20 cellular contexts compared by ENCODE assay signal in the genomic region with DNA sequence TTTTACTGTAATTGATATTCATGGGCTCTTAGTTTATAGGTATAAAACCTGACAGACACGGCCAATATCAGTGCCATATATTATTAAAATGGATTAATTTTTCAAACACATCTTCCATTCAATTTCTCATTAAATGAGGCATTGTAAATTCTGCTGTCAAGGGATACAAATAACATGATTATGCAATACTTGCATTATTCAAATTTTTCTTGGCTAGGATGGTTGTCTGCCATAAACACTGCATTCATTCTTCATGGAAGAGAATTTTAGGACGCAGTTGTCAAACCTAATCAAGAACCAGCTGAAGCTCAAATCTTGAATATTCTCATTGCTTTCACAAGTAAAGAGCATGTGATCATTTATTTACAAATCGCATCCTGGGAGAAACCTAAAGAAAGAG.
DNase-seq lines count a peak whose midpoint lies in the region; ATAC-seq, FAIRE-seq and TF ChIP-seq lines count a peak whose summit lies in the region.
"Had no signal": no experiment of that assay in that cellular context is flagged by ENCODE, and none has a peak within 500 bp of the region (broad histone marks: within the 10 kb centered on the region; RNA-seq: fewer than 3 reads in every experiment).

No MANE protein-coding gene starts in this region.

- H3K36me3 Mint-ChIP-seq in GM23338 (ENCODE audit: low read depth): no peaks in the 10 kb centered on the region
- H3K36me3 Mint-ChIP-seq: CD8-positive, alpha-beta T cell had no signal

- TF ChIP-seq EP300 in HepG2 (IDR thresholded peaks at IDR 0.05; ENCODE audit: low read depth in 2 of 2, low read length in 2 of 2) (no peak), HepG2 (CRISPR knock-in tag; IDR thresholded peaks at IDR 0.05; ENCODE audit: borderline replicate concordance) (no peak)

- H3K4me1 ChIP-seq in HepG2 (ENCODE audit: insufficient read depth, low read length) (peaks cover 3% of the 10 kb centered on the region; the same call in 1 of the 2 replicates), right lobe of liver (no peaks in the 10 kb centered on the region), GM23338 (ENCODE audit: insufficient read depth) (no peaks in the 10 kb centered on the region), smooth muscle cell (ENCODE audit: low read depth) (peaks cover 10% of the 10 kb centered on the region)
- H3K4me1 ChIP-seq: BLaER1 treated with 17β-estradiol and CSF1 and Interleukin-3, amounts not matched to agents 10 nM and 100 nM had no signal

- intact Hi-C loops in HepG2 (cut with micrococcal nuclease; ENCODE audit: unreplicated experiment) (no loop called here), right lobe of liver (cut with DNase I) (no loop called here)

- H3K27me3 ChIP-seq in HepG2 (ENCODE audit: control insufficient read depth in 1 of 2, insufficient read depth in 2 of 2, low read length in 2 of 2) (no peaks in the 10 kb centered on the region), right lobe of liver (no peaks in the 10 kb centered on the region), GM23338 (ENCODE audit: insufficient read depth) (no peaks in the 10 kb centered on the region), smooth muscle cell (ENCODE audit: low read depth) (no peaks in the 10 kb centered on the region)
- H3K27me3 ChIP-seq: BLaER1 treated with 17β-estradiol and CSF1 and Interleukin-3, amounts not matched to agents 10 nM and 100 nM had no signal

- no peak for FAIRE-seq in HepG2 (lab: Jason Lieb, UNC)
- FAIRE-seq: GM12891, GM19239, H54 had no signal

- H3F3A ChIP-seq in GM23338 (replicated peaks; ENCODE audit: low read depth) (no peaks in the 10 kb centered on the region), smooth muscle cell (ENCODE audit: low read depth) (no peaks in the 10 kb centered on the region)

- H2AFZ ChIP-seq in HepG2 (ENCODE audit: low read length) (no peak overlapping the region), GM23338 (no peak overlapping the region), smooth muscle cell (ENCODE audit: low read depth) (no peak overlapping the region)

- H3K79me2 ChIP-seq in HepG2 (ENCODE audit: insufficient read depth, low read length) (no peaks in the 10 kb centered on the region), GM23338 (replicated peaks; ENCODE audit: insufficient read depth) (no peaks in the 10 kb centered on the region), smooth muscle cell (ENCODE audit: low read depth) (no peaks in the 10 kb centered on the region)

- TF ChIP-seq POLR2A in HepG2 (IDR thresholded peaks at IDR 0.05; ENCODE audit: insufficient read depth in 1 of 2, low read depth in 2 of 2, low read length in 2 of 2) (no peak), right lobe of liver (IDR thresholded peaks at IDR 0.05) (no peak)

- H3K9me3 Mint-ChIP-seq in GM23338: no peaks in the 10 kb centered on the region

- H3K9me3 ChIP-seq in HepG2 (ENCODE audit: low read length) (no peaks in the 10 kb centered on the region), right lobe of liver (no peaks in the 10 kb centered on the region), smooth muscle cell (replicated peaks; ENCODE audit: low read depth) (no peaks in the 10 kb centered on the region)
- H3K9me3 ChIP-seq: BLaER1 treated with 17β-estradiol and CSF1 and Interleukin-3, amounts not matched to agents 10 nM and 100 nM had no signal

- TF ChIP-seq CTCF in HepG2 (CRISPR knock-in tag; IDR thresholded peaks at IDR 0.05): no peak
- no peak for TF ChIP-seq CTCF in right lobe of liver (IDR thresholded peaks at IDR 0.05)
- TF ChIP-seq CTCF in choroid plexus epithelial cell (conservative IDR thresholded peaks at IDR 0.05; ENCODE audit: low read depth, low read length): no peak
- TF ChIP-seq CTCF in GM23338 (conservative IDR thresholded peaks at IDR 0.05; ENCODE audit: low read depth in 2 of 2): no peak
- no peak for TF ChIP-seq CTCF in smooth muscle cell (IDR thresholded peaks at IDR 0.05; ENCODE audit: borderline replicate concordance, insufficient read depth, poor library complexity, severe bottlenecking)

- H3K36me3 ChIP-seq in HepG2 (replicated peaks in 1 of 2; ENCODE audit: control insufficient read depth in 1 of 2, insufficient read depth in 2 of 2, low read length in 2 of 2) (no peaks in the 10 kb centered on the region), right lobe of liver (no peaks in the 10 kb centered on the region), GM23338 (ENCODE audit: insufficient read depth) (no peaks in the 10 kb centered on the region), smooth muscle cell (ENCODE audit: low read depth) (no peaks in the 10 kb centered on the region)
- H3K36me3 ChIP-seq: BLaER1 treated with 17β-estradiol and CSF1 and Interleukin-3, amounts not matched to agents 10 nM and 100 nM had no signal

- no TSS peak for BruUV-seq in HepG2 (replicated peaks; lab: Mats Ljungman, UMichigan)

- no peak overlapping the region for H3K27ac ChIP-seq in HepG2 (ENCODE audit: extremely low read length, insufficient read depth, low read length)
- H3K27ac ChIP-seq in right lobe of liver: no peak overlapping the region
- H3K27ac ChIP-seq in GM23338 (ENCODE audit: low read depth): no peak overlapping the region
- H3K27ac ChIP-seq in smooth muscle cell (ENCODE audit: low read depth): no peak overlapping the region
- H3K27ac ChIP-seq: 22Rv1; BLaER1 treated with 17β-estradiol and CSF1 and Interleukin-3, amounts not matched to agents 10 nM and 100 nM had no signal

- TF ChIP-seq RAD21 in HepG2 (CRISPR knock-in tag; IDR thresholded peaks at IDR 0.05): no peak

- peaks cover 2% of the 10 kb centered on the region for H3K27me3 Mint-ChIP-seq in GM23338 (ENCODE audit: insufficient read depth, low read depth, poor library complexity)

- H3K4me2 ChIP-seq in HepG2 (ENCODE audit: low read depth, low read length): no peak overlapping the region
- H3K4me2 ChIP-seq in GM23338: no peak overlapping the region
- no peak overlapping the region for H3K4me2 ChIP-seq in smooth muscle cell
- H3K4me2 ChIP-seq: BLaER1 treated with 17β-estradiol and CSF1 and Interleukin-3, amounts not matched to agents 10 nM and 100 nM had no signal

- H3K27ac Mint-ChIP-seq in GM23338: no peak overlapping the region
- H3K27ac Mint-ChIP-seq: B cell; CD8-positive, alpha-beta T cell had no signal

- DNase-seq in HepG2 (ENCODE audit: low spot score) (no peak), right lobe of liver (no peak), choroid plexus epithelial cell (ENCODE audit: low read depth) (peak; percentile 33), iris pigment epithelial cell (ENCODE audit: low read depth) (peak; percentile 46), GM23338 (ENCODE audit: low spot score) (no peak), smooth muscle cell (lab: John Stamatoyannopoulos, UW; ENCODE audit: unreplicated experiment) (no peak), LoVo (ENCODE audit: low spot score) (no peak)
- DNase-seq: Calu3; CD8-positive, alpha-beta T cell; DMS53; DND-41; EL; HCEC 1CT; KBM-7 had no signal

- WGBS in HepG2 (ENCODE audit: low lambda C conversion rate): 62% methylated on average over 3 of the region's 3 CpGs
- 73% methylated on average over 3 of the region's 3 CpGs for WGBS in right lobe of liver (ENCODE audit: insufficient coverage, low coverage, low lambda C conversion rate, missing lambda C conversion rate)
- 98% methylated on average over 3 of the region's 3 CpGs for WGBS in smooth muscle cell (ENCODE audit: low lambda C conversion rate)

- H3K4me3 ChIP-seq in HepG2 (replicated peaks in 1 of 3; ENCODE audit: insufficient read depth in 1 of 3, low read depth in 2 of 3, low read length in 3 of 3) (no peak overlapping the region), right lobe of liver (no peak overlapping the region), choroid plexus epithelial cell (ENCODE audit: low read depth, low read length) (no peak overlapping the region), GM23338 (no peak overlapping the region), smooth muscle cell (no peak overlapping the region)
- H3K4me3 ChIP-seq: BLaER1 treated with 17β-estradiol and CSF1 and Interleukin-3, amounts not matched to agents 10 nM and 100 nM had no signal

- H4K20me1 ChIP-seq in HepG2 (ENCODE audit: insufficient read depth, low read length): no peaks in the 10 kb centered on the region
- H4K20me1 ChIP-seq in GM23338 (replicated peaks; ENCODE audit: insufficient read depth): no peaks in the 10 kb centered on the region
- H4K20me1 ChIP-seq in smooth muscle cell (ENCODE audit: low read depth): no peaks in the 10 kb centered on the region
- H4K20me1 ChIP-seq: BLaER1 treated with 17β-estradiol and CSF1 and Interleukin-3, amounts not matched to agents 10 nM and 100 nM had no signal

- no peak overlapping the region for H3K9ac ChIP-seq in HepG2 (ENCODE audit: insufficient read depth, low read depth, low read length)
- H3K9ac ChIP-seq in smooth muscle cell (ENCODE audit: low read depth): no peak overlapping the region
- H3K9ac ChIP-seq: BLaER1 treated with 17β-estradiol and CSF1 and Interleukin-3, amounts not matched to agents 10 nM and 100 nM had no signal

- 0 out of 2 replicates have a peak, but pooled peaks cover 9% of the 10 kb centered on the region for H3K9me2 ChIP-seq in GM23338 (ENCODE audit: insufficient read depth)

- CTCF ChIA-PET in HepG2 (lab: Yijun Ruan, JAX; ENCODE audit: low intra/inter-chr PET ratio, low total read pairs): no interaction called here

- no peak overlapping the region for H3K4me3 Mint-ChIP-seq in GM23338
- H3K4me3 Mint-ChIP-seq: B cell; CD8-positive, alpha-beta T cell had no signal

- in situ Hi-C loops in HepG2 (cut with HindIII; ENCODE audit: extremely low pct_ligation_motif_present, low pct_unique_long_range_greater_than_20kb): no loop called here

- POLR2A ChIA-PET in HepG2 (lab: Yijun Ruan, JAX): no interaction called here

- ATAC-seq in HepG2 (no peak), right lobe of liver (no peak), GM23338 (no peak)
- ATAC-seq: CD8-positive, alpha-beta T cell had no signal

- H3K4me1 Mint-ChIP-seq in GM23338: no peaks in the 10 kb centered on the region
- H3K4me1 Mint-ChIP-seq: B cell had no signal

TF ChIP-seq in HepG2, 621 proteins besides CTCF, POLR2A, EP300 and RAD21 (continues in another document):
- TF ChIP-seq CEBPB (IDR thresholded peaks at IDR 0.05; ENCODE audit: borderline replicate concordance, low read depth, low read length): peak; percentile 70; the same call in 1 of the 2 replicates

Comparison
In these comparisons a context has a peak if more than half of its experiments do, and no peak if none do; other contexts are left out.
1. DNase-seq: peak in choroid plexus epithelial cell (single experiment) and iris pigment epithelial cell (single experiment); none in HepG2 (single experiment), right lobe of liver (0 of 3), GM23338 (single experiment), smooth muscle cell (single experiment) and LoVo (single experiment).